1 cellular context compared by ENCODE assay signal in the genomic region with DNA sequence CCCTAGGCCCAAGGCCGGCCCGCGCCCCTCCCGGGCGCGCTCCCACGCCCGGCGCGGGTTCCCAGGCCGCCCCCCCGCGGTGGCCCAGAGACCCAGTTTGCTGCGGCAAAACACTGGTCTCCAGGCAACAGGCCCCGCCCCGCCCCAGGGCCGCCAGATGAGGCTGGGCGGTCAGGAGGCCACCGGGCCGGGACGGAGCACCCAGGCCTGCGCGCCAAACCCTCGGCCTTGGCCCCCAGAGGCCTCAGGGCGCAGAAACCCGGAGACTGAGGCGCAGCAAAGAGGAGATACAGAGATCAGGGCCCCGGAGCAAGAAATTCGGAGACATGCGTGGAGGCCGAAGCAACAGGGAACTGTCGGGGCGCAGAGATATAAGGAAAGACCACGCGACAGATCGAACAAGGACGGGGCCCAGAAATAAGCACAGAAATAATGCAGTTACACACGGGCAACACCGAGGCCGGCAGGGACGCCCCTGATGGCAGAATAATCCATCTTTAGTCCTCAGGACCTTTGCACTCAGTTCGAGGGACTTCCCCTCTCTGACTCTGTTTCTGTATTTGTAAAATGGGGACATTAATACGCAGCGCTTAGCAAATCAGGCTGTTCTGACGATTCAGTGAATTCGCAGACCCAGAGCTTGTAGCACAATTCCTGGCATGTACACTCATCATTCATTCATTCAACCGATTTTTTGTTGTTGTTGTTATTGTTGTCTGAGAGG.
TF ChIP-seq lines count a peak whose summit lies in the region.

No MANE protein-coding gene starts in this region.

TF ChIP-seq in IMR-90, 13 proteins besides CTCF, POLR2A, EP300 and RAD21:
- TF ChIP-seq MAZ (IDR thresholded peaks at IDR 0.05; ENCODE audit: borderline replicate concordance, low read depth, low read length) (peak; percentile 79; the same call in 1 of the 2 replicates), MXI1 (IDR thresholded peaks at IDR 0.05; ENCODE audit: borderline replicate concordance, low read depth, low read length) (no peak), NFE2L2 (IDR thresholded peaks at IDR 0.05; ENCODE audit: low read depth, low read length) (no peak), BHLHE40 (IDR thresholded peaks at IDR 0.05; ENCODE audit: low read depth, low read length) (no peak), RFX5 (IDR thresholded peaks at IDR 0.05; ENCODE audit: low read depth, low read length) (no peak), FOS (IDR thresholded peaks at IDR 0.05; ENCODE audit: low read depth, low read length) (no peak), CEBPB (IDR thresholded peaks at IDR 0.05; ENCODE audit: low read depth, low read length) (no peak), RCOR1 (IDR thresholded peaks at IDR 0.05; ENCODE audit: insufficient replicate concordance, low read length) (no peak)
- TF ChIP-seq, protein P1, sequence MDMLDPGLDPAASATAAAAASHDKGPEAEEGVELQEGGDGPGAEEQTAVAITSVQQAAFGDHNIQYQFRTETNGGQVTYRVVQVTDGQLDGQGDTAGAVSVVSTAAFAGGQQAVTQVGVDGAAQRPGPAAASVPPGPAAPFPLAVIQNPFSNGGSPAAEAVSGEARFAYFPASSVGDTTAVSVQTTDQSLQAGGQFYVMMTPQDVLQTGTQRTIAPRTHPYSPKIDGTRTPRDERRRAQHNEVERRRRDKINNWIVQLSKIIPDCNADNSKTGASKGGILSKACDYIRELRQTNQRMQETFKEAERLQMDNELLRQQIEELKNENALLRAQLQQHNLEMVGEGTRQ (IDR thresholded peaks at IDR 0.05; ENCODE audit: low read depth, low read length) = peak; percentile 25; the same call in 1 of the 2 replicates
- TF ChIP-seq, protein P2, sequence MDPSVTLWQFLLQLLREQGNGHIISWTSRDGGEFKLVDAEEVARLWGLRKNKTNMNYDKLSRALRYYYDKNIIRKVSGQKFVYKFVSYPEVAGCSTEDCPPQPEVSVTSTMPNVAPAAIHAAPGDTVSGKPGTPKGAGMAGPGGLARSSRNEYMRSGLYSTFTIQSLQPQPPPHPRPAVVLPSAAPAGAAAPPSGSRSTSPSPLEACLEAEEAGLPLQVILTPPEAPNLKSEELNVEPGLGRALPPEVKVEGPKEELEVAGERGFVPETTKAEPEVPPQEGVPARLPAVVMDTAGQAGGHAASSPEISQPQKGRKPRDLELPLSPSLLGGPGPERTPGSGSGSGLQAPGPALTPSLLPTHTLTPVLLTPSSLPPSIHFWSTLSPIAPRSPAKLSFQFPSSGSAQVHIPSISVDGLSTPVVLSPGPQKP (IDR thresholded peaks at IDR 0.05; ENCODE audit: borderline replicate concordance, low read depth, low read length) = no peak
TF ChIP-seq in IMR-90: peak in this region for 2.
